8 cellular contexts compared by ENCODE assay signal in the genomic region with DNA sequence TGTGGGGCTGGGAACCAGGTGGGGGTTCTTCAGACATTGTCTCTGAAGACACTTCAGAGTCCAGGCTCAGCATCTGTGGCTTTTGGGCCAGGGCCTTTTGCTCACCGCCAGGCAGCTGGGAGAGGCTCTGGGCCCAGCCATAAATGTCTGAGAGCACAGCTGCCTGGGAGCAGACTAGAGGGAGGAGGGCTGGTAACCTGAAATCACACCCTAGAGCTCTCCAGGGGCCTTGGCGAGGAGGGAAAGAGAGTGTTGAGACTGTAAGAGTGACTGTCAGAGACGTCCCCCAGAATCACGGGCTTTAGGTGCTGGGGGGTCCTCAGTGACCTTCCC. TPM values are rescaled to one million over a fixed set of nuclear protein-coding genes. Genes with fewer than 3 reads are reported as not detected.
DNase-seq lines count a peak whose midpoint lies in the region; ATAC-seq and TF ChIP-seq lines count a peak whose summit lies in the region.

No MANE protein-coding gene starts in this region.

- H3K4me1 ChIP-seq in A673 (ENCODE audit: insufficient read depth, low read length, poor library complexity, severe bottlenecking) (no peaks in the 10 kb centered on the region), HEK293 (ENCODE audit: control insufficient read depth, insufficient read depth, low read length) (peaks cover 30% of the 10 kb centered on the region), ascending aorta (peaks cover 9 to 36% of the 10 kb centered on the region in 2 donors)

- H3K36me3 Mint-ChIP-seq in mesothelial cell of epicardium = no peaks in the 10 kb centered on the region

- no peaks in the 10 kb centered on the region for H3K27me3 Mint-ChIP-seq in mesothelial cell of epicardium (ENCODE audit: low read depth)

- H3K4me3 ChIP-seq in A673 (ENCODE audit: low read depth, low read length, poor library complexity, severe bottlenecking) (peak overlapping the region; percentile 26), HEK293 (ENCODE audit: low read depth, low read length) (peak overlapping the region; percentile 37; the same call in 1 of the 2 replicates), ascending aorta (peak overlapping the region; percentile 58 to 62)

- TF ChIP-seq CTCF in A673 (conservative IDR thresholded peaks at IDR 0.05; ENCODE audit: low read depth, low read length) = no peak
- no peak for TF ChIP-seq CTCF in HEK293 (tag by site-specific recombination; IDR thresholded peaks at IDR 0.05)
- no peak for TF ChIP-seq CTCF in ascending aorta (IDR thresholded peaks at IDR 0.05)
- TF ChIP-seq CTCF in mesothelial cell of epicardium (IDR thresholded peaks at IDR 0.05; ENCODE audit: unreplicated experiment) = no peak

- H3K27ac Mint-ChIP-seq in mesothelial cell of epicardium = peak overlapping the region; percentile 89

- H3K27me3 ChIP-seq in A673 (replicated peaks; ENCODE audit: insufficient read depth, low read depth, low read length, poor library complexity) (no peaks in the 10 kb centered on the region), ascending aorta (no peaks in the 10 kb centered on the region)

- ATAC-seq in HG03025 (IDR thresholded peaks at IDR 0.05; ENCODE audit: low FRiP score, unreplicated experiment) = no peak

- DNase-seq in A673 (ENCODE audit: low spot score) (no peak), ascending aorta (ENCODE audit: low spot score in 2 of 2) (no peak), mesothelial cell of epicardium (ENCODE audit: low spot score in 2 of 2, unreplicated experiment in 2 of 2) (no peak), NCI-H1105 treated with DMSO at 0.1 percent for 48 hours (lab: John Stamatoyannopoulos, UW) (no peak)
- no peak for DNase-seq in stimulated activated CD4-positive, alpha-beta T cell treated with anti-CD3 and anti-CD28 coated beads, Interleukin-1b, Interleukin-23, amount 100 ng/mL, for 48 hours
- no peak for DNase-seq in activated CD4-positive, alpha-beta T cell treated with anti-CD3 and anti-CD28 coated beads for 4 hours

- H3K4me1 Mint-ChIP-seq in mesothelial cell of epicardium = peaks cover 25% of the 10 kb centered on the region

- H3K36me3 ChIP-seq in A673 (ENCODE audit: insufficient read depth, low read length, poor library complexity, severe bottlenecking) (peaks cover 27% of the 10 kb centered on the region), HEK293 (ENCODE audit: control insufficient read depth in 2 of 2, insufficient read depth in 1 of 2, low read length in 2 of 2) (peaks cover 4 to 48% of the 10 kb centered on the region in 2 experiments; a peak in 2 of 3 replicates), ascending aorta (peaks cover 13 to 18% of the 10 kb centered on the region in 2 donors)

- H3K9me3 Mint-ChIP-seq in mesothelial cell of epicardium = no peaks in the 10 kb centered on the region

- no TSS peak for BruUV-seq in A673 (replicated peaks; lab: Mats Ljungman, UMichigan)

- POLR2A ChIA-PET in A673 (lab: Charles Lee; ENCODE audit: low non-redundant PET) (no interaction called here), HEK293 (lab: Yijun Ruan, JAX) (interaction anchor here (1.5 kb wide), 1 partner anchor 10 kb away, joined by 8 read pairs; no protein-coding TSS in a partner anchor)

- H3K27ac ChIP-seq in A673 (ENCODE audit: low read depth, low read length, poor library complexity, severe bottlenecking) (peak overlapping the region; percentile 54), HEK293 (ENCODE audit: extremely low read depth, low read depth, low read length) (peak overlapping the region; percentile 40; the same call in 1 of the 2 replicates), ascending aorta (peak overlapping the region; percentile 77 to 89)

- H3K9me3 ChIP-seq in A673 (ENCODE audit: low read depth, low read length, poor library complexity, severe bottlenecking) (no peaks in the 10 kb centered on the region), HEK293 (ENCODE audit: control insufficient read depth, insufficient read depth, low read depth, low read length) (no peaks in the 10 kb centered on the region), ascending aorta (no peaks in the 10 kb centered on the region)

- intact Hi-C loops in A673 (cut with micrococcal nuclease; ENCODE audit: unreplicated experiment) (no loop called here), ascending aorta (cut with DNase I) (loop anchor here (5.0 kb wide), 2 partner anchors 228 to 273 kb away; a partner anchor contains a TSS)

- peak overlapping the region; percentile 53 for H3K4me3 Mint-ChIP-seq in mesothelial cell of epicardium

- CTCF ChIA-PET in A673 (lab: Charles Lee) = no interaction called here
- CTCF ChIA-PET in HEK293 (lab: Yijun Ruan, JAX) = interaction anchor here (1.3 to 2.5 kb wide), 4 partner anchors 9 to 41 kb away, joined by 3 to 10 read pairs (median 5); no protein-coding TSS in a partner anchor

TF ChIP-seq in HEK293, 187 proteins besides CTCF, POLR2A, EP300 and RAD21 (continues in another document):
- TF ChIP-seq ZNF394 (tag by site-specific recombination; IDR thresholded peaks at IDR 0.05; ENCODE audit: borderline replicate concordance) (no peak), HOXA7 (CRISPR knock-in tag; IDR thresholded peaks at IDR 0.05; ENCODE audit: borderline replicate concordance) (no peak), ZNF19 (tag by site-specific recombination; IDR thresholded peaks at IDR 0.05; ENCODE audit: low read depth) (no peak), ZNF169 (tag by site-specific recombination; IDR thresholded peaks at IDR 0.05) (no peak), ZNF132 (tag by site-specific recombination; IDR thresholded peaks at IDR 0.05; ENCODE audit: borderline replicate concordance) (no peak), ZNF843 (tag by site-specific recombination; IDR thresholded peaks at IDR 0.05) (no peak), SALL2 (tag by site-specific recombination; IDR thresholded peaks at IDR 0.05; ENCODE audit: borderline replicate concordance) (no peak), ZNF157 (tag by site-specific recombination; IDR thresholded peaks at IDR 0.05) (no peak), ZNF239 (tag by site-specific recombination; IDR thresholded peaks at IDR 0.05) (no peak), ZNF175 (tag by site-specific recombination; IDR thresholded peaks at IDR 0.05) (no peak), ZNF660 (tag by site-specific recombination; IDR thresholded peaks at IDR 0.05) (no peak), ZFP69B (tag by site-specific recombination; IDR thresholded peaks at IDR 0.05) (peak; percentile 44; the same call in 1 of the 2 replicates)
- TF ChIP-seq, protein P1, sequence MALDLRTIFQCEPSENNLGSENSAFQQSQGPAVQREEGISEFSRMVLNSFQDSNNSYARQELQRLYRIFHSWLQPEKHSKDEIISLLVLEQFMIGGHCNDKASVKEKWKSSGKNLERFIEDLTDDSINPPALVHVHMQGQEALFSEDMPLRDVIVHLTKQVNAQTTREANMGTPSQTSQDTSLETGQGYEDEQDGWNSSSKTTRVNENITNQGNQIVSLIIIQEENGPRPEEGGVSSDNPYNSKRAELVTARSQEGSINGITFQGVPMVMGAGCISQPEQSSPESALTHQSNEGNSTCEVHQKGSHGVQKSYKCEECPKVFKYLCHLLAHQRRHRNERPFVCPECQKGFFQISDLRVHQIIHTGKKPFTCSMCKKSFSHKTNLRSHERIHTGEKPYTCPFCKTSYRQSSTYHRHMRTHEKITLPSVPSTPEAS (tag by site-specific recombination; IDR thresholded peaks at IDR 0.05) = no peak
- TF ChIP-seq, protein P2, sequence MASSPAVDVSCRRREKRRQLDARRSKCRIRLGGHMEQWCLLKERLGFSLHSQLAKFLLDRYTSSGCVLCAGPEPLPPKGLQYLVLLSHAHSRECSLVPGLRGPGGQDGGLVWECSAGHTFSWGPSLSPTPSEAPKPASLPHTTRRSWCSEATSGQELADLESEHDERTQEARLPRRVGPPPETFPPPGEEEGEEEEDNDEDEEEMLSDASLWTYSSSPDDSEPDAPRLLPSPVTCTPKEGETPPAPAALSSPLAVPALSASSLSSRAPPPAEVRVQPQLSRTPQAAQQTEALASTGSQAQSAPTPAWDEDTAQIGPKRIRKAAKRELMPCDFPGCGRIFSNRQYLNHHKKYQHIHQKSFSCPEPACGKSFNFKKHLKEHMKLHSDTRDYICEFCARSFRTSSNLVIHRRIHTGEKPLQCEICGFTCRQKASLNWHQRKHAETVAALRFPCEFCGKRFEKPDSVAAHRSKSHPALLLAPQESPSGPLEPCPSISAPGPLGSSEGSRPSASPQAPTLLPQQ (tag by site-specific recombination; IDR thresholded peaks at IDR 0.05) = peak; percentile 81
- TF ChIP-seq, protein P3, sequence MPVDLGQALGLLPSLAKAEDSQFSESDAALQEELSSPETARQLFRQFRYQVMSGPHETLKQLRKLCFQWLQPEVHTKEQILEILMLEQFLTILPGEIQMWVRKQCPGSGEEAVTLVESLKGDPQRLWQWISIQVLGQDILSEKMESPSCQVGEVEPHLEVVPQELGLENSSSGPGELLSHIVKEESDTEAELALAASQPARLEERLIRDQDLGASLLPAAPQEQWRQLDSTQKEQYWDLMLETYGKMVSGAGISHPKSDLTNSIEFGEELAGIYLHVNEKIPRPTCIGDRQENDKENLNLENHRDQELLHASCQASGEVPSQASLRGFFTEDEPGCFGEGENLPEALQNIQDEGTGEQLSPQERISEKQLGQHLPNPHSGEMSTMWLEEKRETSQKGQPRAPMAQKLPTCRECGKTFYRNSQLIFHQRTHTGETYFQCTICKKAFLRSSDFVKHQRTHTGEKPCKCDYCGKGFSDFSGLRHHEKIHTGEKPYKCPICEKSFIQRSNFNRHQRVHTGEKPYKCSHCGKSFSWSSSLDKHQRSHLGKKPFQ (tag by site-specific recombination; IDR thresholded peaks at IDR 0.05) = peak; percentile 34; the same call in 1 of the 2 replicates
- TF ChIP-seq, protein P4, sequence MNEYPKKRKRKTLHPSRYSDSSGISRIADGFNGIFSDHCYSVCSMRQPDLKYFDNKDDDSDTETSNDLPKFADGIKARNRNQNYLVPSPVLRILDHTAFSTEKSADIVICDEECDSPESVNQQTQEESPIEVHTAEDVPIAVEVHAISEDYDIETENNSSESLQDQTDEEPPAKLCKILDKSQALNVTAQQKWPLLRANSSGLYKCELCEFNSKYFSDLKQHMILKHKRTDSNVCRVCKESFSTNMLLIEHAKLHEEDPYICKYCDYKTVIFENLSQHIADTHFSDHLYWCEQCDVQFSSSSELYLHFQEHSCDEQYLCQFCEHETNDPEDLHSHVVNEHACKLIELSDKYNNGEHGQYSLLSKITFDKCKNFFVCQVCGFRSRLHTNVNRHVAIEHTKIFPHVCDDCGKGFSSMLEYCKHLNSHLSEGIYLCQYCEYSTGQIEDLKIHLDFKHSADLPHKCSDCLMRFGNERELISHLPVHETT (tag by site-specific recombination; IDR thresholded peaks at IDR 0.05) = no peak

RNA-seq across cellular contexts. Expression of a gene that starts 4.1 kb away (rescaled TPM):
- total RNA-seq in A673 (2021) = 63.9 and 68.2 TPM in 2 replicates
- 91.4 TPM for total RNA-seq in ascending aorta
- 44.3 to 44.6 TPM (median 44.4 TPM) in 3 replicates for total RNA-seq in mesothelial cell of epicardium

RNA-seq across cellular contexts. Expression of a gene that starts 11.0 kb away (rescaled TPM):
- total RNA-seq in A673 (2021) = 39.2 and 41.3 TPM in 2 replicates
- total RNA-seq in ascending aorta = 41.7 TPM
- 25.5 to 28.3 TPM (median 26.9 TPM) in 3 replicates for total RNA-seq in mesothelial cell of epicardium

RNA-seq across cellular contexts. Expression of a gene that starts 19.3 kb away (rescaled TPM):
- total RNA-seq in A673 (2021) = 7.6 and 9.1 TPM in 2 replicates
- 0.32 TPM for total RNA-seq in ascending aorta
- 6.0 to 7.0 TPM (median 6.4 TPM) in 3 replicates for total RNA-seq in mesothelial cell of epicardium

RNA-seq across cellular contexts. Expression of a gene that starts 55.0 kb away (rescaled TPM):
- total RNA-seq in A673 (2021) = 31.0 and 33.1 TPM in 2 replicates
- total RNA-seq in ascending aorta = 58.1 TPM
- total RNA-seq in mesothelial cell of epicardium = 64.1 to 65.9 TPM (median 65.3 TPM) in 3 replicates
